13 cellular contexts compared by ENCODE assay signal in genomic region chr20:57332105-57333089, GRCh38. TPM values are rescaled to one million over a fixed set of nuclear protein-coding genes. Genes with fewer than 3 reads are reported as not detected.
DNase-seq lines count a peak whose midpoint lies in the region; ATAC-seq, FAIRE-seq and TF ChIP-seq lines count a peak whose summit lies in the region.
"Had no signal": no experiment of that assay in that cellular context is flagged by ENCODE, and none has a peak within 500 bp of the region (broad histone marks: within the 10 kb centered on the region; RNA-seq: fewer than 3 reads in every experiment).

No MANE protein-coding gene starts in this region.

- H3K36me3 ChIP-seq in Karpas-422 (ENCODE audit: insufficient read depth, low read length): no peaks in the 10 kb centered on the region
- no peaks in the 10 kb centered on the region for H3K36me3 ChIP-seq in WERI-Rb-1
- H3K36me3 ChIP-seq: heart left ventricle, MG63 had no signal

- no peaks in the 10 kb centered on the region for H3K79me2 ChIP-seq in Karpas-422 (ENCODE audit: low read length)

- no peak overlapping the region for H2AFZ ChIP-seq in Karpas-422 (ENCODE audit: low read length)

- ATAC-seq in activated T-helper 17 cell treated with anti-CD3 and anti-CD28 coated beads, Interleukin-2, amount 50 U/mL, for 72 hours (replicated peaks): no peak
- ATAC-seq in HG03457 (IDR thresholded peaks at IDR 0.05; ENCODE audit: unreplicated experiment): no peak
- ATAC-seq: heart left ventricle, psoas muscle had no signal

- peak; percentile 6 for FAIRE-seq in G401.6 (lab: Jason Lieb, UNC)

- H4K20me1 ChIP-seq in Karpas-422 (ENCODE audit: insufficient read depth, low read depth, low read length): no peaks in the 10 kb centered on the region

- DNase-seq in Karpas-422: peak; percentile 67
- no peak for DNase-seq in WERI-Rb-1
- no peak for DNase-seq in MV-4-11 (lab: John Stamatoyannopoulos, UW)
- DNase-seq: amniotic stem cell; effector CD4-positive, alpha-beta T cell; heart left ventricle; MG63; psoas muscle had no signal

- H3K4me3 ChIP-seq in Karpas-422 (ENCODE audit: low read length) (no peak overlapping the region), WERI-Rb-1 (ENCODE audit: low read depth, low read length) (no peak overlapping the region)
- H3K4me3 ChIP-seq: heart left ventricle, MG63, psoas muscle had no signal

- peaks cover 31% of the 10 kb centered on the region for H3K27me3 Mint-ChIP-seq in nephron (ENCODE audit: low read depth)
- H3K27me3 Mint-ChIP-seq in activated T-helper 17 cell treated with anti-CD3 and anti-CD28 coated beads, Interleukin-2, amount 50 U/mL, for 72 hours: peaks cover 34% of the 10 kb centered on the region

- H3K36me3 Mint-ChIP-seq in nephron (ENCODE audit: low read depth): no peaks in the 10 kb centered on the region
- H3K36me3 Mint-ChIP-seq in activated T-helper 17 cell treated with anti-CD3 and anti-CD28 coated beads, Interleukin-2, amount 50 U/mL, for 72 hours (ENCODE audit: low read depth): no peaks in the 10 kb centered on the region
- H3K36me3 Mint-ChIP-seq: memory B cell had no signal

- H3K4me3 Mint-ChIP-seq in nephron: no peak overlapping the region
- no peak overlapping the region for H3K4me3 Mint-ChIP-seq in activated T-helper 17 cell treated with anti-CD3 and anti-CD28 coated beads, Interleukin-2, amount 50 U/mL, for 72 hours
- H3K4me3 Mint-ChIP-seq: memory B cell had no signal

- H3K27ac ChIP-seq in Karpas-422 (ENCODE audit: low read length): no peak overlapping the region
- no peak overlapping the region for H3K27ac ChIP-seq in WERI-Rb-1
- H3K27ac ChIP-seq: heart left ventricle, psoas muscle had no signal

- no peak overlapping the region for H3K9ac ChIP-seq in Karpas-422 (ENCODE audit: low read length)

- H3K9me3 ChIP-seq in Karpas-422 (ENCODE audit: low read length) (no peaks in the 10 kb centered on the region), WERI-Rb-1 (ENCODE audit: severe bottlenecking) (no peaks in the 10 kb centered on the region)
- H3K9me3 ChIP-seq: heart left ventricle, MG63, psoas muscle had no signal

- peaks cover 50% of the 10 kb centered on the region for H3K4me1 ChIP-seq in Karpas-422 (ENCODE audit: low read length)
- H3K4me1 ChIP-seq: heart left ventricle, psoas muscle had no signal

- H3K9me3 Mint-ChIP-seq in nephron: no peaks in the 10 kb centered on the region
- H3K9me3 Mint-ChIP-seq in activated T-helper 17 cell treated with anti-CD3 and anti-CD28 coated beads, Interleukin-2, amount 50 U/mL, for 72 hours: no peaks in the 10 kb centered on the region
- H3K9me3 Mint-ChIP-seq: memory B cell had no signal

- H3K27me3 ChIP-seq in Karpas-422 (ENCODE audit: low read length) (no peaks in the 10 kb centered on the region), WERI-Rb-1 (ENCODE audit: insufficient read depth, low read depth, severe bottlenecking) (peaks cover 24% of the 10 kb centered on the region)

- no peak overlapping the region for H3K4me2 ChIP-seq in Karpas-422 (ENCODE audit: low read depth, low read length, poor library complexity, severe bottlenecking)

- TF ChIP-seq CTCF in WERI-Rb-1 (IDR thresholded peaks at IDR 0.05; ENCODE audit: low read depth, low read length) (peak; percentile 35; the same call in 1 of the 2 replicates), nephron (IDR thresholded peaks at IDR 0.05; ENCODE audit: unreplicated experiment in 3 of 3) (peak; percentile 28 to 59 (median 48))

- H3K9me2 ChIP-seq in Karpas-422 (replicated peaks; ENCODE audit: insufficient read depth, low read length): no peaks in the 10 kb centered on the region

- H3K27ac Mint-ChIP-seq in nephron: no peak overlapping the region
- H3K27ac Mint-ChIP-seq in activated T-helper 17 cell treated with anti-CD3 and anti-CD28 coated beads, Interleukin-2, amount 50 U/mL, for 72 hours: no peak overlapping the region
- H3K27ac Mint-ChIP-seq: memory B cell had no signal

- no peaks in the 10 kb centered on the region for H3K4me1 Mint-ChIP-seq in nephron
- no peaks in the 10 kb centered on the region for H3K4me1 Mint-ChIP-seq in activated T-helper 17 cell treated with anti-CD3 and anti-CD28 coated beads, Interleukin-2, amount 50 U/mL, for 72 hours
- H3K4me1 Mint-ChIP-seq: memory B cell had no signal

RNA-seq across cellular contexts. Expression of gene SPO11, which starts 2.8 kb away (rescaled TPM):
- total RNA-seq in Karpas-422 (2014; rRNA removed; shearing (Covaris generic); ENCODE audit: low replicate concordance): not detected in 2 replicates
- not detected for total RNA-seq in activated T-helper 17 cell treated with anti-CD3 and anti-CD28 coated beads, Interleukin-2, amount 50 U/mL, for 72 hours
- total RNA-seq: heart left ventricle, psoas muscle had no signal

RNA-seq across cellular contexts. Expression of gene RAE1, which starts 18.7 kb away (rescaled TPM):
- 19.0 and 59.6 TPM in 2 replicates for total RNA-seq in Karpas-422 (2014; rRNA removed; shearing (Covaris generic); ENCODE audit: low replicate concordance)
- total RNA-seq in activated T-helper 17 cell treated with anti-CD3 and anti-CD28 coated beads, Interleukin-2, amount 50 U/mL, for 72 hours: 10 to 100 TPM; 48.3 to 79.7 TPM

RNA-seq across cellular contexts. Expression of gene RBM38, which starts 58.8 kb away (rescaled TPM):
- 261 and 436 TPM in 2 replicates for total RNA-seq in Karpas-422 (2014; rRNA removed; shearing (Covaris generic); ENCODE audit: low replicate concordance)
- total RNA-seq in activated T-helper 17 cell treated with anti-CD3 and anti-CD28 coated beads, Interleukin-2, amount 50 U/mL, for 72 hours: 10 to 100 TPM; 63.0 to 64.3 TPM
